Comparison of ENCODE assay signal across 8 cellular contexts in the genomic region with DNA sequence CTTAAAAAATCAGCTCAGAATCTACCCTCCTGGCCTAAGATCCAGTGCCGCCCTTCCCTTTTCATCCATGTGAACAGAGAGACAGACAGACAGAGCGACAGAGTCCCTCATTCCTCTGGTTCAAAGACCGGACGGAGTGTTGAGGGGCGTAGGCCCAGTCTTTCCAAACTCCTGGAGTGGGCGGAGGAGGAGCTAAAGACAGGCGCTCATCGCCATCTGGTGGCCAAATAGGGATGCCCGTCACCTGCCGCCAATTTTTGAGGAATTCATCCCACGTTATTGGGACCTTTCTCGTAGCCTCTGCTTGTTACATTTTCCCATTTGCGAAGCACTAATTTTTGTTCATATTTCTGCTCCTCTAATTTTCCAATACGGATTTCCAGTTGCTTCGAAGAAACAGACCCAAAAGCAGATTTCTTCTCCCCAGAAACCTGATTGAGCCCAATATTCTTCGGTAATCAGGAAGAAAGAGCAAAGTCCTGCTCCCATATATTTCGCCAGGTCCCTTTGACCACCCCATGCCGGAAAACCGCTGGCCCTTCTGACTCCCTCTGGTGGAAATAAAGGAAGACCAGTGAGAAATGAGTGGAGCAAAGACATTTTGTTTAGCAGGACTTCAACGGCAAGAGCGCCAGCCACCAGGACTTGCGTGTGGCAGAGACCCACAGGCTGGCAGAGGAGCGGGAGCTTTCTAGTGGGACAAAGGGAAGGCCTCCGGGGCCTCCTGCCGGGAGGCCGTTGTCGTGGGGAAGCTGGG.
DNase-seq lines count a peak whose midpoint lies in the region; ATAC-seq, FAIRE-seq and TF ChIP-seq lines count a peak whose summit lies in the region.

No MANE protein-coding gene starts in this region.

- H3K27ac Mint-ChIP-seq in central memory CD8-positive, alpha-beta T cell (ENCODE audit: low read depth), result no peak overlapping the region

- no peaks in the 10 kb centered on the region for H3K27me3 Mint-ChIP-seq in central memory CD8-positive, alpha-beta T cell

- H3K27me3 ChIP-seq in kidney epithelial cell (ENCODE audit: control insufficient read depth, insufficient read depth, low read length), result no peaks in the 10 kb centered on the region

- peak overlapping the region; percentile 81 for H3K4me3 Mint-ChIP-seq in central memory CD8-positive, alpha-beta T cell

- ATAC-seq in HG02885 (IDR thresholded peaks at IDR 0.05; ENCODE audit: poor library complexity, unreplicated experiment) (peak; percentile 64), GM21528 (IDR thresholded peaks at IDR 0.05; ENCODE audit: low FRiP score, unreplicated experiment) (no peak)
- peak; percentile 33 to 54 for ATAC-seq in activated CD4-positive, CD25-positive, alpha-beta regulatory T cell treated with anti-CD3 and anti-CD28 coated beads, Interleukin-2, amount 50 U/mL, for 24 hours
- ATAC-seq in central memory CD8-positive, alpha-beta T cell (replicated peaks; ENCODE audit: extremely low read depth, poor library complexity, severe bottlenecking), result no peak

- TF ChIP-seq CTCF in kidney epithelial cell (IDR thresholded peaks at IDR 0.05; ENCODE audit: insufficient read depth, low read length, poor library complexity, severe bottlenecking), result peak; percentile 87

- peak; percentile 73 for DNase-seq in NCI-H226
- DNase-seq in central memory CD8-positive, alpha-beta T cell (ENCODE audit: low spot score in 2 of 2), result peak; percentile 23 to 30
- DNase-seq in kidney epithelial cell (ENCODE audit: low read depth), result peak; percentile 21
- DNase-seq in stimulated activated CD4-positive, alpha-beta T cell treated with anti-CD3 and anti-CD28 coated beads, Interleukin-15, amount 100 ng/mL, for 48 hours (ENCODE audit: low read depth in 2 of 2), result peak; percentile 49 to 62

- H3K4me1 Mint-ChIP-seq in central memory CD8-positive, alpha-beta T cell, result peaks cover 14% of the 10 kb centered on the region

- H3K4me3 ChIP-seq in kidney epithelial cell (ENCODE audit: low read depth, low read length), result no peak overlapping the region

- no peaks in the 10 kb centered on the region for H3K9me3 Mint-ChIP-seq in central memory CD8-positive, alpha-beta T cell

- FAIRE-seq in G401.6 (lab: Jason Lieb, UNC), result peak; percentile 76

- peaks cover 4% of the 10 kb centered on the region for H3K36me3 Mint-ChIP-seq in central memory CD8-positive, alpha-beta T cell (ENCODE audit: insufficient read depth)

- peaks cover 3% of the 10 kb centered on the region for H3K36me3 ChIP-seq in kidney epithelial cell (ENCODE audit: control insufficient read depth, insufficient read depth, low read length)

Comparison
In these comparisons a context has a peak if more than half of its experiments do, and no peak if none do; other contexts are left out.
1. ATAC-seq: peak in HG02885 (single experiment) and activated CD4-positive, CD25-positive, alpha-beta regulatory T cell treated with anti-CD3 and anti-CD28 coated beads, Interleukin-2, amount 50 U/mL, for 24 hours (2 of 2); none in central memory CD8-positive, alpha-beta T cell (single experiment) and GM21528 (single experiment).
2. DNase-seq: peak in every context shown above with its lines; median percentile 73 in NCI-H226; 56 in stimulated activated CD4-positive, alpha-beta T cell treated with anti-CD3 and anti-CD28 coated beads, Interleukin-15, amount 100 ng/mL, for 48 hours; 26 in central memory CD8-positive, alpha-beta T cell; 21 in kidney epithelial cell.